19 cellular contexts compared by ENCODE assay signal in the genomic region with DNA sequence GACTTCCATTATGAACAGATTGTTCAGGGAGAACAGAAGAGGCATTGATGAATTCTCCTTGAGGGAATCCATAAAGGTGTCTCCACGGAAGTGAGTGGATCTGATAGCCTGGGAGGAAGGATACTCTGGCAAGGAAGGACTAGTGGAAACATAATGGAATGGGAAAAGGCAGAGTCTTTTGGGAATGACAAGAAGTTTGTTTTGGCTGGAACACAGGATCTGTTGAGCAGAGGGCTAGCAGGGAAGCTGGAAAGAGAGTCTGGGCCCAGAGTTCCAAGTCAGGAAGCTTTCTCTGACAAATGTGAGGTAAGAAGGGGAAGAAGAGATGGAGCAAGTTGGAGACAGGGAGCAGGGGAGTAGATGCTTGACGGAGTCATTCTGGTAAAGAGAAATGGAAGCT. TPM values are rescaled to one million over a fixed set of nuclear protein-coding genes. Genes with fewer than 3 reads are reported as not detected.
DNase-seq lines count a peak whose midpoint lies in the region; ATAC-seq and TF ChIP-seq lines count a peak whose summit lies in the region.
"Had no signal": no experiment of that assay in that cellular context is flagged by ENCODE, and none has a peak within 500 bp of the region (broad histone marks: within the 10 kb centered on the region; RNA-seq: fewer than 3 reads in every experiment).

No MANE protein-coding gene starts in this region.

- in situ Hi-C loops in gastrocnemius medialis (cut with MboI; ENCODE audit: low sequenced_read_pairs in 4 of 4) = no loop called here

- H3K27me3 ChIP-seq in adipocyte (replicated peaks; ENCODE audit: control insufficient read depth, insufficient read depth, low read length) = no peaks in the 10 kb centered on the region
- H3K27me3 ChIP-seq in gastrocnemius medialis = no peaks in the 10 kb centered on the region
- H3K27me3 ChIP-seq in testis = no peaks in the 10 kb centered on the region
- H3K27me3 ChIP-seq: BLaER1 treated with 17β-estradiol and CSF1 and Interleukin-3, amounts not matched to agents 10 nM and 100 nM had no signal

- H3K4me3 ChIP-seq in adipocyte (ENCODE audit: low read length) = peak overlapping the region; percentile 96
- no peak overlapping the region for H3K4me3 ChIP-seq in gastrocnemius medialis
- no peak overlapping the region for H3K4me3 ChIP-seq in testis
- H3K4me3 ChIP-seq: BLaER1 treated with 17β-estradiol and CSF1 and Interleukin-3, amounts not matched to agents 10 nM and 100 nM; SK-N-MC had no signal

- H3K4me1 ChIP-seq in adipocyte (ENCODE audit: control insufficient read depth, insufficient read depth, low read length) = peaks cover 91% of the 10 kb centered on the region
- H3K4me1 ChIP-seq in gastrocnemius medialis = peaks cover 5 to 11% of the 10 kb centered on the region in 2 donors
- no peaks in the 10 kb centered on the region for H3K4me1 ChIP-seq in testis
- H3K4me1 ChIP-seq: BLaER1 treated with 17β-estradiol and CSF1 and Interleukin-3, amounts not matched to agents 10 nM and 100 nM had no signal

- peak; percentile 80 for ATAC-seq in left ventricle myocardium superior
- ATAC-seq in gastrocnemius medialis = no peak
- no peak for ATAC-seq in GM21390 (IDR thresholded peaks at IDR 0.05; ENCODE audit: unreplicated experiment)
- ATAC-seq: CD8-positive, alpha-beta T cell; HepG2; Panc1 had no signal

- intact Hi-C loops in left ventricle myocardium superior (cut with micrococcal nuclease) = no loop called here
- intact Hi-C loops in gastrocnemius medialis (cut with DNase I; ENCODE audit: low total_unique reads) = no loop called here
- intact Hi-C loops in testis (cut with DNase I; ENCODE audit: low total_unique reads) = no loop called here

- WGBS in testis, 2 donors = 40 to 50% methylated on average over 2 of the region's 2 CpGs

- DNase-seq in EH (ENCODE audit: low read depth) (peak; percentile 16), adipocyte (ENCODE audit: low read depth) (no peak), left ventricle myocardium superior (no peak), gastrocnemius medialis (no peak), NCI-H128 (lab: John Stamatoyannopoulos, UW; ENCODE audit: unreplicated experiment) (no peak), testis (no peak)
- DNase-seq: CD8-positive, alpha-beta T cell; DMS53; KG1; MV-4-11; NCI-H1417; NCI-H187; NCI-H345; NCI-H526 treated with DMSO at 0.1 percent for 48 hours had no signal

- H3K9me3 ChIP-seq in adipocyte (ENCODE audit: control insufficient read depth, low read length) (no peaks in the 10 kb centered on the region), gastrocnemius medialis (no peaks in the 10 kb centered on the region), testis (no peaks in the 10 kb centered on the region)
- H3K9me3 ChIP-seq: BLaER1 treated with 17β-estradiol and CSF1 and Interleukin-3, amounts not matched to agents 10 nM and 100 nM had no signal

- peak overlapping the region; percentile 9 for H3K9ac ChIP-seq in adipocyte (ENCODE audit: low read length)
- H3K9ac ChIP-seq: BLaER1 treated with 17β-estradiol and CSF1 and Interleukin-3, amounts not matched to agents 10 nM and 100 nM had no signal

- TF ChIP-seq CTCF in gastrocnemius medialis (IDR thresholded peaks at IDR 0.05 in 4 of 5, conservative IDR thresholded peaks at IDR 0.05 in 1 of 5) (no peak), testis (IDR thresholded peaks at IDR 0.05) (no peak)

- TF ChIP-seq POLR2A in gastrocnemius medialis (IDR thresholded peaks at IDR 0.05) (no peak), testis (IDR thresholded peaks at IDR 0.05) (no peak)

- peaks cover 63% of the 10 kb centered on the region for H3K36me3 ChIP-seq in adipocyte (ENCODE audit: control insufficient read depth, insufficient read depth, low read length, severe bottlenecking)
- no peaks in the 10 kb centered on the region for H3K36me3 ChIP-seq in gastrocnemius medialis
- no peaks in the 10 kb centered on the region for H3K36me3 ChIP-seq in testis (ENCODE audit: low read depth, missing control alignments)
- H3K36me3 ChIP-seq: BLaER1 treated with 17β-estradiol and CSF1 and Interleukin-3, amounts not matched to agents 10 nM and 100 nM had no signal

- H3K27ac ChIP-seq in gastrocnemius medialis (peak overlapping the region in 3 of 4 donors; percentile 25 to 40 (median 36)), testis (no peak overlapping the region)
- H3K27ac ChIP-seq: BLaER1 treated with 17β-estradiol and CSF1 and Interleukin-3, amounts not matched to agents 10 nM and 100 nM; SK-N-MC had no signal

RNA-seq across cellular contexts. Expression of gene ADAMTS5, which starts 8.1 kb away (rescaled TPM):
- total RNA-seq in left ventricle myocardium superior = 3.0 TPM
- 1 to 10 TPM; 4.3 to 9.0 (median 7.4) TPM for total RNA-seq in gastrocnemius medialis
- total RNA-seq in testis = 1 to 10 TPM; 1.9 to 3.7 TPM
- polyA plus RNA-seq in testis (ENCODE audit: insufficient read depth, low read depth, low replicate concordance) = 2.6 TPM
- total RNA-seq: CD8-positive, alpha-beta T cell; HepG2 had no signal
- polyA plus RNA-seq: HepG2 had no signal

Comparison
In these comparisons a context has a peak if more than half of its experiments do, and no peak if none do; other contexts are left out.
1. H3K27ac ChIP-seq: peak in gastrocnemius medialis (3 of 4); none in testis (0 of 2).